Comparison of ENCODE assay signal across 27 cellular contexts in the genomic region with DNA sequence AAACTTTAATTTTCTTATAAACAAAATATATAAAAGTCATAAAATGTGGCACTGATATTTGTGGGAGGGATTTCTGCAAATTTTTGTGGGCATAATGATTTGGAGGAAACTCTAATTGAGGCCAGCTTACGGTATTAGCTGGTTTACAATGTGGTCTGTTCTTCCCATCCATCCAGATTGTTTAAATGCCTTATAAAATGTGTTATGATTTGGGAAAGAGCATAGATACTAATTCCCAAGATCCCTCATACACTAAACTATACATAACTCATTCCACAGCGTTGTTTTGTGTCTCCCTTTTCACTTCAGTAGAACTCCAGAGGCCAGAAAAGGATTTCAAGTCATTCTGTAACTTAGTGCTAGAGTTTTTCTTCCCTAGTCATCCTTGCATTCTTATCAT.
"Had no signal": no experiment of that assay in that cellular context is flagged by ENCODE, and none has a peak within 500 bp of the region (broad histone marks: within the 10 kb centered on the region; RNA-seq: fewer than 3 reads in every experiment).

No MANE protein-coding gene starts in this region.

- H3K27ac ChIP-seq: brain microvascular endothelial cell, coronary artery, epithelial cell of prostate, esophagus squamous epithelium, foreskin keratinocyte, gastrocnemius medialis, heart right ventricle had no signal

- ATAC-seq: activated naive CD4-positive, alpha-beta T cell treated with anti-CD3 and anti-CD28 coated beads, Interleukin-2, amount 50 U/mL, for 72 hours; activated T-cell treated with anti-CD3 and anti-CD28 coated beads, Interleukin-2, amount 50 U/mL, for 72 hours; effector memory CD8-positive, alpha-beta T cell; foreskin keratinocyte; gastrocnemius medialis; heart right ventricle had no signal

- H3K4me1 ChIP-seq: esophagus squamous epithelium, foreskin keratinocyte, gastrocnemius medialis, heart right ventricle had no signal

- H3K36me3 ChIP-seq: brain microvascular endothelial cell, esophagus squamous epithelium, gastrocnemius medialis, heart right ventricle had no signal

- H3K9me3 ChIP-seq: esophagus squamous epithelium, gastrocnemius medialis, heart right ventricle had no signal

- H3K4me3 ChIP-seq: coronary artery, esophagus squamous epithelium, gastrocnemius medialis, heart right ventricle had no signal

- DNase-seq: activated CD4-positive, alpha-beta memory T cell treated with anti-CD3 and anti-CD28 coated beads, Interleukin-2, amount 10 ng/mL, durations not matched to agents 7 days and 5 days; activated CD4-positive, alpha-beta T cell treated with anti-CD3 and anti-CD28 coated beads for 1 hour; activated CD4-positive, alpha-beta T cell treated with anti-CD3 and anti-CD28 coated beads for 4 hours; activated CD4-positive, alpha-beta T cell treated with anti-CD3 and anti-CD28 coated beads, Interleukin-2, amount 10 ng/mL, durations not matched to agents 7 days and 5 days; activated CD4-positive, alpha-beta T cell treated with anti-CD3 and anti-CD28 coated beads, Interleukin-2, amount 50 U/mL, for 4 hours; activated CD4-positive, CD25-positive, alpha-beta regulatory T cell; activated CD8-positive, alpha-beta memory T cell treated with anti-CD3 and anti-CD28 coated beads, Interleukin-2, amount 50 U/mL, for 48 hours; activated gamma-delta T cell; activated naive CD4-positive, alpha-beta T cell; activated naive CD4-positive, alpha-beta T cell treated with anti-CD3 and anti-CD28 coated beads, Interleukin-2, amount 10 ng/mL, durations not matched to agents 7 days and 5 days; activated naive CD8-positive, alpha-beta T cell treated with anti-CD3 and anti-CD28 coated beads, Interleukin-2, amount 10 ng/mL, durations not matched to agents 7 days and 5 days; activated T-cell treated with anti-CD3 and anti-CD28 coated beads for 4 hours; activated T-cell treated with anti-CD3 and anti-CD28 coated beads, Interleukin-2, amount 50 U/mL, for 24 hours; activated T-cell treated with anti-CD3 and anti-CD28 coated beads, Interleukin-2, amount 50 U/mL, for 72 hours; amniotic stem cell; anterior cingulate cortex; brain microvascular endothelial cell; effector CD4-positive, alpha-beta T cell; effector memory CD8-positive, alpha-beta T cell; esophagus squamous epithelium; foreskin keratinocyte; gastrocnemius medialis; heart right ventricle; T-helper 2 cell had no signal

- H3K27me3 ChIP-seq: brain microvascular endothelial cell, esophagus squamous epithelium, foreskin keratinocyte, gastrocnemius medialis, heart right ventricle had no signal
